ENCODE assay signal across 36 cellular contexts in the genomic region with DNA sequence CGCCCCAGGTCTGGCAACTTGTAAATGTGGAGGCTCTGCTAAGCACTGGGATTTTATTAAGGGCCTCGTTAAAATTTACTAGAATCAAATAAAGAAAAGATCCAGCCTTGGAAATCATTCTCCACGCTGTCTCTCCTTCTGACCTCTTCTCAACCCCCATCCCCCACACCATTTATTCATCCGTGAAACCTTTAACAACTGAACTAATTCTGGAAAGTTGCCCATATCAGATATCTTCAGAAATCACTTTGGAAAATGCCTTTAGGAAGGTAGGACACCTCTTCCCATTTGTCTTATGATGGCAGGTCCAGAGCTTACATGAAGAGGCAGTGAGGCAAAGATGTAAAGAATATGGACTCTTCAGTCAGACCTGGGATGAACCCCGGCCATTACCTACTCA.
"Had no signal": no experiment of that assay in that cellular context is flagged by ENCODE, and none has a peak within 500 bp of the region (broad histone marks: within the 10 kb centered on the region; RNA-seq: fewer than 3 reads in every experiment).

No MANE protein-coding gene starts in this region.

- H3K27ac Mint-ChIP-seq: activated CD4-positive, alpha-beta memory T cell treated with anti-CD3 and anti-CD28 coated beads for 36 hours; activated CD4-positive, alpha-beta T cell treated with anti-CD3 and anti-CD28 coated beads, Interleukin-2, amount 10 ng/mL, durations not matched to agents 24 days and 14 days; activated naive CD4-positive, alpha-beta T cell treated with anti-CD3 and anti-CD28 coated beads, Interleukin-2, amount 10 ng/mL, durations not matched to agents 7 days and 5 days; activated naive CD8-positive, alpha-beta T cell treated with anti-CD3 and anti-CD28 coated beads, Interleukin-2, amount 10 ng/mL, durations not matched to agents 7 days and 5 days; activated T-cell treated with anti-CD3 and anti-CD28 coated beads, Interleukin-2, amount 50 U/mL, for 24 hours; natural killer cell treated with Interleukin-12 subunit alpha and Interleukin-12 subunit beta and Interleukin-15 and Interleukin-18, amount 100 ng/mL, for 72 hours; stimulated activated memory B cell treated with anti-CD40 and anti-IgM and Interleukin-4, amounts not matched to agents 10 μg/mL and 1 μg/mL and 100 μg/mL, for 72 hours had no signal

- H3K4me1 ChIP-seq: ascending aorta, colonic mucosa, left ventricle myocardium inferior, prostate gland, upper lobe of right lung had no signal

- H3K27ac ChIP-seq: ascending aorta, cardiac muscle cell, colonic mucosa, epithelial cell of prostate, esophagus squamous epithelium, heart right ventricle, left ventricle myocardium inferior, ovary, prostate gland, upper lobe of right lung, WERI-Rb-1 had no signal

- H3K36me3 ChIP-seq: ascending aorta, cardiac muscle cell, colonic mucosa, esophagus squamous epithelium, heart right ventricle, left ventricle myocardium inferior, ovary, prostate gland, upper lobe of right lung, WERI-Rb-1 had no signal

- H3K9me3 Mint-ChIP-seq: activated CD4-positive, alpha-beta memory T cell treated with anti-CD3 and anti-CD28 coated beads for 36 hours; activated CD4-positive, alpha-beta T cell treated with anti-CD3 and anti-CD28 coated beads, Interleukin-2, amount 10 ng/mL, durations not matched to agents 24 days and 14 days; activated naive CD4-positive, alpha-beta T cell treated with anti-CD3 and anti-CD28 coated beads, Interleukin-2, amount 10 ng/mL, durations not matched to agents 7 days and 5 days; activated naive CD8-positive, alpha-beta T cell treated with anti-CD3 and anti-CD28 coated beads, Interleukin-2, amount 10 ng/mL, durations not matched to agents 7 days and 5 days; activated T-cell treated with anti-CD3 and anti-CD28 coated beads, Interleukin-2, amount 50 U/mL, for 24 hours; brain; natural killer cell treated with Interleukin-12 subunit alpha and Interleukin-12 subunit beta and Interleukin-15 and Interleukin-18, amount 100 ng/mL, for 72 hours; stimulated activated memory B cell treated with anti-CD40 and anti-IgM and Interleukin-4, amounts not matched to agents 10 μg/mL and 1 μg/mL and 100 μg/mL, for 72 hours; stimulated activated naive CD8-positive, alpha-beta T cell treated with anti-CD3 and anti-CD28 coated beads, Interleukin-15, amount 100 ng/mL, for 72 hours had no signal

- DNase-seq: activated CD4-positive, alpha-beta memory T cell treated with anti-CD3 and anti-CD28 coated beads for 36 hours; activated CD4-positive, alpha-beta T cell treated with anti-CD3 and anti-CD28 coated beads, Interleukin-2, amount 10 ng/mL, durations not matched to agents 24 days and 14 days; activated CD8-positive, alpha-beta memory T cell treated with anti-CD3 and anti-CD28 coated beads, Interleukin-2, amount 50 U/mL, for 48 hours; activated gamma-delta T cell; activated naive CD4-positive, alpha-beta T cell treated with anti-CD3 and anti-CD28 coated beads, Interleukin-2, amount 10 ng/mL, durations not matched to agents 7 days and 5 days; activated naive CD8-positive, alpha-beta T cell treated with anti-CD3 and anti-CD28 coated beads, Interleukin-2, amount 10 ng/mL, durations not matched to agents 7 days and 5 days; activated T-cell treated with anti-CD3 and anti-CD28 coated beads, Interleukin-2, amount 50 U/mL, for 24 hours; cerebellar nuclear complex; colonic mucosa; effector CD8-positive, alpha-beta T cell; esophagus squamous epithelium; foreskin melanocyte; heart right ventricle; left ventricle myocardium inferior; mesendoderm; mucosa of descending colon; ovary; stimulated activated CD4-positive, alpha-beta T cell treated with anti-CD3 and anti-CD28 coated beads, Interleukin-1b, Interleukin-23, amount 100 ng/mL, for 48 hours; stimulated activated CD4-positive, alpha-beta T cell treated with anti-CD3 and anti-CD28 coated beads, Interleukin-4, amount 100 ng/mL, for 4 hours; stimulated activated CD8-positive, alpha-beta memory T cell treated with anti-CD3 and anti-CD28 coated beads, Interleukin-4, amount 100 ng/mL, for 48 hours; stimulated activated naive CD8-positive, alpha-beta T cell treated with anti-CD3 and anti-CD28 coated beads, Interleukin-15, amount 100 ng/mL, for 72 hours; substantia nigra; upper lobe of right lung; WERI-Rb-1 had no signal

- H3K4me3 Mint-ChIP-seq: activated CD4-positive, alpha-beta memory T cell treated with anti-CD3 and anti-CD28 coated beads for 36 hours; activated CD4-positive, alpha-beta T cell treated with anti-CD3 and anti-CD28 coated beads, Interleukin-2, amount 10 ng/mL, durations not matched to agents 24 days and 14 days; activated naive CD4-positive, alpha-beta T cell treated with anti-CD3 and anti-CD28 coated beads, Interleukin-2, amount 10 ng/mL, durations not matched to agents 7 days and 5 days; activated naive CD8-positive, alpha-beta T cell treated with anti-CD3 and anti-CD28 coated beads, Interleukin-2, amount 10 ng/mL, durations not matched to agents 7 days and 5 days; activated T-cell treated with anti-CD3 and anti-CD28 coated beads, Interleukin-2, amount 50 U/mL, for 24 hours; brain; natural killer cell treated with Interleukin-12 subunit alpha and Interleukin-12 subunit beta and Interleukin-15 and Interleukin-18, amount 100 ng/mL, for 72 hours; stimulated activated memory B cell treated with anti-CD40 and anti-IgM and Interleukin-4, amounts not matched to agents 10 μg/mL and 1 μg/mL and 100 μg/mL, for 72 hours; stimulated activated naive CD8-positive, alpha-beta T cell treated with anti-CD3 and anti-CD28 coated beads, Interleukin-15, amount 100 ng/mL, for 72 hours had no signal

- H3K36me3 Mint-ChIP-seq: activated CD4-positive, alpha-beta memory T cell treated with anti-CD3 and anti-CD28 coated beads for 36 hours; activated naive CD4-positive, alpha-beta T cell treated with anti-CD3 and anti-CD28 coated beads, Interleukin-2, amount 10 ng/mL, durations not matched to agents 7 days and 5 days; activated naive CD8-positive, alpha-beta T cell treated with anti-CD3 and anti-CD28 coated beads, Interleukin-2, amount 10 ng/mL, durations not matched to agents 7 days and 5 days; brain; natural killer cell treated with Interleukin-12 subunit alpha and Interleukin-12 subunit beta and Interleukin-15 and Interleukin-18, amount 100 ng/mL, for 72 hours; stimulated activated memory B cell treated with anti-CD40 and anti-IgM and Interleukin-4, amounts not matched to agents 10 μg/mL and 1 μg/mL and 100 μg/mL, for 72 hours had no signal

- H3K9me3 ChIP-seq: ascending aorta, colonic mucosa, esophagus squamous epithelium, heart right ventricle, left ventricle myocardium inferior, mucosa of descending colon, ovary, prostate gland, upper lobe of right lung had no signal

- H3K27me3 ChIP-seq: ascending aorta, cardiac muscle cell, colonic mucosa, esophagus squamous epithelium, ovary, upper lobe of right lung had no signal

- ATAC-seq: activated CD4-positive, CD25-positive, alpha-beta regulatory T cell treated with anti-CD3 and anti-CD28 coated beads, Interleukin-2, amount 50 U/mL, for 24 hours; heart right ventricle; mucosa of descending colon; natural killer cell treated with Interleukin-12 subunit alpha and Interleukin-12 subunit beta and Interleukin-15 and Interleukin-18, amount 100 ng/mL, for 72 hours; stimulated activated memory B cell treated with anti-CD40 and anti-IgM and Interleukin-4, amounts not matched to agents 10 μg/mL and 1 μg/mL and 100 μg/mL, for 72 hours; stimulated activated naive CD8-positive, alpha-beta T cell treated with anti-CD3 and anti-CD28 coated beads, Interleukin-15, amount 100 ng/mL, for 72 hours; upper lobe of right lung had no signal

- H3K4me3 ChIP-seq: ascending aorta, cardiac muscle cell, colonic mucosa, esophagus squamous epithelium, heart right ventricle, left ventricle myocardium inferior, lung, mucosa of descending colon, ovary, prostate gland, smooth muscle cell, upper lobe of right lung had no signal

- H3K4me1 Mint-ChIP-seq: activated CD4-positive, alpha-beta T cell treated with anti-CD3 and anti-CD28 coated beads, Interleukin-2, amount 10 ng/mL, durations not matched to agents 24 days and 14 days; activated naive CD4-positive, alpha-beta T cell treated with anti-CD3 and anti-CD28 coated beads, Interleukin-2, amount 10 ng/mL, durations not matched to agents 7 days and 5 days; activated naive CD8-positive, alpha-beta T cell treated with anti-CD3 and anti-CD28 coated beads, Interleukin-2, amount 10 ng/mL, durations not matched to agents 7 days and 5 days; stimulated activated memory B cell treated with anti-CD40 and anti-IgM and Interleukin-4, amounts not matched to agents 10 μg/mL and 1 μg/mL and 100 μg/mL, for 72 hours; stimulated activated naive CD8-positive, alpha-beta T cell treated with anti-CD3 and anti-CD28 coated beads, Interleukin-15, amount 100 ng/mL, for 72 hours had no signal

- FAIRE-seq: endometrium, TTC549 had no signal
